In genomic region chr11:76765863-76766350, GRCh38 we compare ENCODE assay signal across 24 cellular contexts. TPM values are rescaled to one million over a fixed set of nuclear protein-coding genes. Genes with fewer than 3 reads are reported as not detected.
DNase-seq lines count a peak whose midpoint lies in the region; ATAC-seq and TF ChIP-seq lines count a peak whose summit lies in the region.
"Had no signal": no experiment of that assay in that cellular context is flagged by ENCODE, and none has a peak within 500 bp of the region (broad histone marks: within the 10 kb centered on the region; RNA-seq: fewer than 3 reads in every experiment).

No MANE protein-coding gene starts in this region.

- WGBS in adrenal gland, 4 donors = 30 to 43% (median 39%) methylated on average over 5 of the region's 5 CpGs
- WGBS in right cardiac atrium = 33% methylated on average over 5 of the region's 5 CpGs

- DNase-seq in EH (ENCODE audit: low read depth) = peak; percentile 44
- peak in 6 of 7 donors; percentile 63 to 82 (median 72) for DNase-seq in adrenal gland
- DNase-seq in right cardiac atrium = peak in 2 of 3 donors; percentile 53 to 72
- no peak for DNase-seq in NCI-H774 (lab: John Stamatoyannopoulos, UW)
- no peak for DNase-seq in activated CD4-positive, alpha-beta T cell treated with anti-CD3 and anti-CD28 coated beads for 1 hour
- DNase-seq: activated B cell treated with CpG ODN at 0.5 μM for 24 hours; activated CD4-positive, alpha-beta memory T cell treated with anti-CD3 and anti-CD28 coated beads for 36 hours; activated CD8-positive, alpha-beta memory T cell treated with anti-CD3 and anti-CD28 coated beads, Interleukin-2, amount 50 U/mL, for 48 hours; activated naive CD8-positive, alpha-beta T cell treated with anti-CD3 and anti-CD28 coated beads for 36 hours; DND-41; head of caudate nucleus; NCI-H1048; NCI-H187; NCI-H82; SHP77; stimulated activated CD4-positive, alpha-beta T cell treated with anti-CD3 and anti-CD28 coated beads, Interleukin-2, amount 100 ng/mL, for 24 hours had no signal

- H3K4me1 ChIP-seq in adrenal gland (replicated peaks in 1 of 2) (peaks cover 4 to 41% of the 10 kb centered on the region in 2 donors), right cardiac atrium (ENCODE audit: control insufficient read depth, insufficient read depth, low read length) (peaks cover 8% of the 10 kb centered on the region)
- H3K4me1 ChIP-seq: HAP-1 had no signal

- H3K4me3 ChIP-seq in adrenal gland = no peak overlapping the region
- H3K4me3 ChIP-seq in right cardiac atrium (ENCODE audit: low read length) = no peak overlapping the region
- no peak overlapping the region for H3K4me3 ChIP-seq in skin epidermis
- H3K4me3 ChIP-seq: GM12878, HAP-1 had no signal

- H3K27ac ChIP-seq in adrenal gland = peak overlapping the region in 1 of 5 donors; percentile 66
- H3K27ac ChIP-seq in right cardiac atrium (ENCODE audit: low read length) = no peak overlapping the region
- peak overlapping the region in 12 of 21 experiments; percentile 7 to 85 (median 78) for H3K27ac ChIP-seq in skin epidermis
- H3K27ac ChIP-seq: C4-2B, epithelial cell of prostate had no signal

- ATAC-seq in right cardiac atrium (peak; percentile 48 to 56), GM19395 (IDR thresholded peaks at IDR 0.05; ENCODE audit: unreplicated experiment) (no peak)
- ATAC-seq: activated T-helper 17 cell treated with anti-CD3 and anti-CD28 coated beads, Interleukin-2, amount 50 U/mL, for 72 hours; GM12878 had no signal

- no peaks in the 10 kb centered on the region for H3K9me3 ChIP-seq in adrenal gland (replicated peaks in 1 of 3)
- no peaks in the 10 kb centered on the region for H3K9me3 ChIP-seq in right cardiac atrium (ENCODE audit: control insufficient read depth, low read length)
- H3K9me3 ChIP-seq: HAP-1 had no signal

- H3K27me3 ChIP-seq in adrenal gland (no peaks in the 10 kb centered on the region), right cardiac atrium (ENCODE audit: control insufficient read depth, insufficient read depth) (no peaks in the 10 kb centered on the region)

- TF ChIP-seq CTCF in adrenal gland (IDR thresholded peaks at IDR 0.05) = no peak

- TF ChIP-seq POLR2A in adrenal gland (IDR thresholded peaks at IDR 0.05) = no peak

- no peaks in the 10 kb centered on the region for H3K36me3 ChIP-seq in adrenal gland (replicated peaks in 1 of 2)
- H3K36me3 ChIP-seq: HAP-1 had no signal

- intact Hi-C loops in adrenal gland (cut with DNase I) = no loop called here
- intact Hi-C loops in right cardiac atrium (cut with DNase I) = no loop called here

RNA-seq across cellular contexts. Expression of gene TSKU, which starts 17.2 kb away (rescaled TPM):
- total RNA-seq in adrenal gland (100 to 1,000 TPM in 1 of 8 donors, 10 to 100 TPM in 6, 1 to 10 TPM in 1; 6.8 to 129 (median 14.5) TPM), right cardiac atrium (10 to 100 TPM; 10.6 to 26.8 (median 15.3) TPM)
- polyA plus RNA-seq in adrenal gland (10 to 100 TPM in 1 of 3 donors, 1 to 10 TPM in 2; 6.7 to 10.3 (median 9.1) TPM), right cardiac atrium (14.1 TPM)
- total RNA-seq: activated B cell treated with CpG ODN at 0.5 μM for 24 hours, mononuclear cell had no signal

Comparison
In these comparisons a context has a peak if more than half of its experiments do, and no peak if none do; other contexts are left out.
1. DNase-seq: peak in EH (single experiment), adrenal gland (6 of 7) and right cardiac atrium (2 of 3); none in NCI-H774 (single experiment) and activated CD4-positive, alpha-beta T cell treated with anti-CD3 and anti-CD28 coated beads for 1 hour (single experiment).